Comparison of ENCODE assay signal across 17 cellular contexts in genomic region chr4:83093060-83093640, GRCh38. TPM values are rescaled to one million over a fixed set of nuclear protein-coding genes. Genes with fewer than 3 reads are reported as not detected.
A peak's percentile ranks its signal among the peaks of the same experiment; 100 is the strongest.
DNase-seq lines count a peak whose midpoint lies in the region; ATAC-seq, FAIRE-seq and TF ChIP-seq lines count a peak whose summit lies in the region.
"Had no signal": no experiment of that assay in that cellular context is flagged by ENCODE, and none has a peak within 500 bp of the region (broad histone marks: within the 10 kb centered on the region; RNA-seq: fewer than 3 reads in every experiment).

No MANE protein-coding gene starts in this region.

- DNase-seq in CD4-positive, alpha-beta T cell: no peak
- peak; percentile 75 for DNase-seq in GM23338 (ENCODE audit: low spot score)
- peak; percentile 40 for DNase-seq in bronchial epithelial cell (ENCODE audit: low read depth)
- no peak for DNase-seq in naive B cell
- no peak for DNase-seq in activated CD4-positive, alpha-beta memory T cell treated with anti-CD3 and anti-CD28 coated beads, Interleukin-2, amount 10 ng/mL, durations not matched to agents 7 days and 5 days
- DNase-seq: C1 segment of cervical spinal cord; cerebellar nuclear complex; EL; NCI-H1092 treated with DMSO at 0.1 percent for 48 hours; NCI-H2227 treated with DMSO at 0.1 percent for 48 hours; small intestine; stimulated activated naive CD4-positive, alpha-beta T cell treated with Interleukin-2 at 50 U/mL for 16 hours had no signal

- no peak for ATAC-seq in CD4-positive, alpha-beta T cell (ENCODE audit: poor library complexity)
- ATAC-seq in GM23338 (peak; percentile 99), naive B cell (ENCODE audit: low read depth in 2 of 2) (no peak), HG03139 (IDR thresholded peaks at IDR 0.05; ENCODE audit: unreplicated experiment) (no peak), GM18517 (IDR thresholded peaks at IDR 0.05; ENCODE audit: unreplicated experiment) (no peak)

- H3K27me3 Mint-ChIP-seq in CD4-positive, alpha-beta T cell: no peaks in the 10 kb centered on the region
- H3K27me3 Mint-ChIP-seq in GM23338 (ENCODE audit: insufficient read depth, low read depth, poor library complexity): peaks cover 4% of the 10 kb centered on the region
- H3K27me3 Mint-ChIP-seq in naive B cell: no peaks in the 10 kb centered on the region
- H3K27me3 Mint-ChIP-seq in activated CD4-positive, alpha-beta memory T cell treated with anti-CD3 and anti-CD28 coated beads, Interleukin-2, amount 10 ng/mL, durations not matched to agents 7 days and 5 days: no peaks in the 10 kb centered on the region

- H3F3A ChIP-seq in GM23338 (replicated peaks; ENCODE audit: low read depth): no peaks in the 10 kb centered on the region

- H3K9me3 ChIP-seq in CD4-positive, alpha-beta T cell (ENCODE audit: control insufficient read depth, low read length): no peaks in the 10 kb centered on the region

- peaks cover 67% of the 10 kb centered on the region for H3K4me1 Mint-ChIP-seq in CD4-positive, alpha-beta T cell (ENCODE audit: low read depth)
- H3K4me1 Mint-ChIP-seq in GM23338 (no peaks in the 10 kb centered on the region; the same call in 2 of the 3 replicates), naive B cell (peaks cover 37 to 53% (median 39%) of the 10 kb centered on the region in 3 donors)
- no peaks in the 10 kb centered on the region for H3K4me1 Mint-ChIP-seq in activated CD4-positive, alpha-beta memory T cell treated with anti-CD3 and anti-CD28 coated beads, Interleukin-2, amount 10 ng/mL, durations not matched to agents 7 days and 5 days

- H2AFZ ChIP-seq in GM23338: no peak overlapping the region

- POLR2A ChIA-PET in CD4-positive, alpha-beta T cell (lab: Charles Lee): interaction anchor here (1.0 to 1.7 kb wide), 3 partner anchors 8 to 17 kb away, joined by 5 read pairs; no protein-coding TSS in a partner anchor
- POLR2A ChIA-PET in activated CD4-positive, alpha-beta memory T cell treated with anti-CD3 and anti-CD28 coated beads, Interleukin-2, amount 10 ng/mL, durations not matched to agents 7 days and 5 days (lab: Charles Lee): no interaction called here

- H3K36me3 ChIP-seq in GM23338 (ENCODE audit: insufficient read depth): no peaks in the 10 kb centered on the region
- no peaks in the 10 kb centered on the region for H3K36me3 ChIP-seq in bronchial epithelial cell (ENCODE audit: control insufficient read depth, insufficient read depth, low read length)

- peaks cover 100% of the 10 kb centered on the region for H3K36me3 Mint-ChIP-seq in CD4-positive, alpha-beta T cell (ENCODE audit: low read depth)
- no peaks in the 10 kb centered on the region for H3K36me3 Mint-ChIP-seq in GM23338 (ENCODE audit: low read depth)
- peaks cover 37 to 63% of the 10 kb centered on the region in 2 donors for H3K36me3 Mint-ChIP-seq in naive B cell
- peaks cover 81% of the 10 kb centered on the region for H3K36me3 Mint-ChIP-seq in activated CD4-positive, alpha-beta memory T cell treated with anti-CD3 and anti-CD28 coated beads, Interleukin-2, amount 10 ng/mL, durations not matched to agents 7 days and 5 days (ENCODE audit: low read depth)

- H3K79me2 ChIP-seq in GM23338 (replicated peaks; ENCODE audit: insufficient read depth): no peaks in the 10 kb centered on the region

- no peak overlapping the region for H3K4me3 Mint-ChIP-seq in CD4-positive, alpha-beta T cell
- H3K4me3 Mint-ChIP-seq in GM23338 (no peak overlapping the region), naive B cell (no peak overlapping the region)
- H3K4me3 Mint-ChIP-seq in activated CD4-positive, alpha-beta memory T cell treated with anti-CD3 and anti-CD28 coated beads, Interleukin-2, amount 10 ng/mL, durations not matched to agents 7 days and 5 days: no peak overlapping the region

- H3K9me2 ChIP-seq in GM23338 (ENCODE audit: insufficient read depth): no peaks in the 10 kb centered on the region

- peak overlapping the region; percentile 74 for H3K27ac Mint-ChIP-seq in CD4-positive, alpha-beta T cell
- H3K27ac Mint-ChIP-seq in GM23338: no peak overlapping the region
- H3K27ac Mint-ChIP-seq in naive B cell: peak overlapping the region; percentile 64 to 98 (median 84)
- no peak overlapping the region for H3K27ac Mint-ChIP-seq in activated CD4-positive, alpha-beta memory T cell treated with anti-CD3 and anti-CD28 coated beads, Interleukin-2, amount 10 ng/mL, durations not matched to agents 7 days and 5 days

- no peaks in the 10 kb centered on the region for H3K4me1 ChIP-seq in GM23338 (ENCODE audit: insufficient read depth)

- no peaks in the 10 kb centered on the region for H4K20me1 ChIP-seq in GM23338 (replicated peaks; ENCODE audit: insufficient read depth)

- H3K9me3 Mint-ChIP-seq in CD4-positive, alpha-beta T cell: no peaks in the 10 kb centered on the region
- no peaks in the 10 kb centered on the region for H3K9me3 Mint-ChIP-seq in GM23338
- H3K9me3 Mint-ChIP-seq in naive B cell: no peaks in the 10 kb centered on the region
- no peaks in the 10 kb centered on the region for H3K9me3 Mint-ChIP-seq in activated CD4-positive, alpha-beta memory T cell treated with anti-CD3 and anti-CD28 coated beads, Interleukin-2, amount 10 ng/mL, durations not matched to agents 7 days and 5 days

- peak overlapping the region; percentile 32 for H3K27ac ChIP-seq in CD4-positive, alpha-beta T cell (ENCODE audit: low read depth, low read length)
- H3K27ac ChIP-seq in GM23338 (ENCODE audit: low read depth): no peak overlapping the region
- H3K27ac ChIP-seq: KMS-11 had no signal

- H3K4me3 ChIP-seq in GM23338 (no peak overlapping the region), bronchial epithelial cell (ENCODE audit: low read depth, low read length) (no peak overlapping the region)

- intact Hi-C loops in CD4-positive, alpha-beta T cell (cut with DNase I, micrococcal nuclease): no loop called here

- H3K4me2 ChIP-seq in GM23338: no peak overlapping the region
- H3K4me2 ChIP-seq: KMS-11 had no signal

- CTCF ChIA-PET in CD4-positive, alpha-beta T cell (lab: Charles Lee): interaction anchor here (1.0 to 2.1 kb wide), 2 partner anchors 9 to 19 kb away, joined by 3 to 7 read pairs; no protein-coding TSS in a partner anchor
- CTCF ChIA-PET in activated CD4-positive, alpha-beta memory T cell treated with anti-CD3 and anti-CD28 coated beads, Interleukin-2, amount 10 ng/mL, durations not matched to agents 7 days and 5 days (lab: Charles Lee): interaction anchor here (0.6 to 2.6 kb wide), 7 partner anchors 9 to 167 kb away, joined by 3 to 14 read pairs (median 6); no protein-coding TSS in a partner anchor

- no peak for FAIRE-seq in bronchial epithelial cell (lab: Jason Lieb, UNC)
- FAIRE-seq: GM12891, islet of Langerhans, small intestine had no signal

- no peaks in the 10 kb centered on the region for H3K27me3 ChIP-seq in CD4-positive, alpha-beta T cell (ENCODE audit: control insufficient read depth, insufficient read depth, low read length)
- H3K27me3 ChIP-seq in GM23338 (ENCODE audit: insufficient read depth): no peaks in the 10 kb centered on the region
- H3K27me3 ChIP-seq in bronchial epithelial cell (ENCODE audit: control insufficient read depth, insufficient read depth, low read length): no peaks in the 10 kb centered on the region

- no peak for TF ChIP-seq CTCF in CD4-positive, alpha-beta T cell (IDR thresholded peaks at IDR 0.05)
- TF ChIP-seq CTCF in GM23338 (conservative IDR thresholded peaks at IDR 0.05; ENCODE audit: low read depth in 2 of 2) (peak; percentile 42 to 79), bronchial epithelial cell (IDR thresholded peaks at IDR 0.05; ENCODE audit: insufficient read depth, low read length, severe bottlenecking) (no peak)

TF ChIP-seq in GM23338, 12 proteins besides CTCF, POLR2A, EP300 and RAD21:
- no peak for TF ChIP-seq NANOG (IDR thresholded peaks at IDR 0.05; ENCODE audit: borderline replicate concordance)

RNA-seq across cellular contexts. Expression of gene PLAC8, which starts 21.4 kb away (rescaled TPM):
- 100 to 1,000 TPM; 249 to 259 TPM for total RNA-seq in CD4-positive, alpha-beta T cell
- total RNA-seq in GM23338 (2014; rRNA removed; shearing (Covaris generic)): 0.83 and 1.9 TPM in 2 replicates
- polyA plus RNA-seq in GM23338 (2016; fragmentation: Nextera tagmentation; extraction: Ambion mirVana) (1.2 and 1.6 TPM in 2 replicates), naive B cell (ENCODE audit: low read depth in 6 of 6) (1,000 to 10,000 TPM in 3 of 6 donors, 100 to 1,000 TPM in 3; 826 to 1,431 (median 949) TPM)
- 0.79 and 4.4 TPM in 2 replicates for total RNA-seq in bronchial epithelial cell
- 100 to 1,000 TPM; 182 to 183 TPM for total RNA-seq in activated CD4-positive, alpha-beta memory T cell treated with anti-CD3 and anti-CD28 coated beads, Interleukin-2, amount 10 ng/mL, durations not matched to agents 7 days and 5 days

RNA-seq across cellular contexts. Expression of gene COPS4, which starts 58.2 kb away (rescaled TPM):
- 10 to 100 TPM; 26.0 to 27.6 TPM for total RNA-seq in CD4-positive, alpha-beta T cell
- 34.2 and 46.6 TPM in 2 replicates for total RNA-seq in GM23338 (2014; rRNA removed; shearing (Covaris generic))
- polyA plus RNA-seq in GM23338 (2016; fragmentation: Nextera tagmentation; extraction: Ambion mirVana): 19.9 and 23.7 TPM in 2 replicates
- total RNA-seq in bronchial epithelial cell: 41.6 and 42.2 TPM in 2 replicates
- 10 to 100 TPM; 40.1 to 74.5 (median 49.2) TPM for polyA plus RNA-seq in naive B cell (ENCODE audit: low read depth in 6 of 6)
- 10 to 100 TPM; 30.9 to 32.8 TPM for total RNA-seq in activated CD4-positive, alpha-beta memory T cell treated with anti-CD3 and anti-CD28 coated beads, Interleukin-2, amount 10 ng/mL, durations not matched to agents 7 days and 5 days

Comparison
In these comparisons a context has a peak if more than half of its experiments do, and no peak if none do; other contexts are left out.
1. DNase-seq: peak in GM23338 (single experiment) and bronchial epithelial cell (single experiment); none in CD4-positive, alpha-beta T cell (0 of 10), naive B cell (single experiment) and activated CD4-positive, alpha-beta memory T cell treated with anti-CD3 and anti-CD28 coated beads, Interleukin-2, amount 10 ng/mL, durations not matched to agents 7 days and 5 days (single experiment).
2. H3K27ac Mint-ChIP-seq: peak in CD4-positive, alpha-beta T cell (single experiment) and naive B cell (6 of 6); none in GM23338 (single experiment) and activated CD4-positive, alpha-beta memory T cell treated with anti-CD3 and anti-CD28 coated beads, Interleukin-2, amount 10 ng/mL, durations not matched to agents 7 days and 5 days (single experiment).
3. CTCF ChIP-seq: peak in GM23338 (2 of 2); none in CD4-positive, alpha-beta T cell (single experiment) and bronchial epithelial cell (single experiment).
4. RNA of gene PLAC8, which starts 21.4 kb away (total RNA-seq): 249 to 259 TPM in CD4-positive, alpha-beta T cell and 182 to 183 TPM in activated CD4-positive, alpha-beta memory T cell treated with anti-CD3 and anti-CD28 coated beads, Interleukin-2, amount 10 ng/mL, durations not matched to agents 7 days and 5 days; 0.83 to 1.9 TPM in GM23338 and 0.79 to 4.4 TPM in bronchial epithelial cell; every median in the first group is over 10 times any median in the second.